In genomic region chr6:115613488-115613887, GRCh38 we compare ENCODE assay signal across 17 cellular contexts.
DNase-seq lines count a peak whose midpoint lies in the region; ATAC-seq, FAIRE-seq and TF ChIP-seq lines count a peak whose summit lies in the region.
"Had no signal": no experiment of that assay in that cellular context is flagged by ENCODE, and none has a peak within 500 bp of the region (broad histone marks: within the 10 kb centered on the region; RNA-seq: fewer than 3 reads in every experiment).

No MANE protein-coding gene starts in this region.

- no peaks in the 10 kb centered on the region for H4K20me1 ChIP-seq in astrocyte (ENCODE audit: insufficient read depth, low read length)

- H3K4me3 ChIP-seq in AG04450 (ENCODE audit: low read depth, low read length) (no peak overlapping the region), HFF-Myc (replicated peaks; ENCODE audit: low read depth, low read length) (no peak overlapping the region), astrocyte (ENCODE audit: insufficient read depth, low read depth, low read length) (no peak overlapping the region)
- H3K4me3 ChIP-seq: prostate gland, SK-N-MC had no signal

- H3K4me1 Mint-ChIP-seq in astrocyte (ENCODE audit: low read depth, unreplicated experiment) = peaks cover 24% of the 10 kb centered on the region
- H3K4me1 Mint-ChIP-seq in activated CD8-positive, alpha-beta T cell treated with anti-CD3 and anti-CD28 coated beads, Interleukin-2, amount 10 ng/mL, durations not matched to agents 7 days and 5 days (ENCODE audit: low read depth) = no peaks in the 10 kb centered on the region
- H3K4me1 Mint-ChIP-seq: activated naive CD8-positive, alpha-beta T cell treated with anti-CD3 and anti-CD28 coated beads, Interleukin-2, amount 10 ng/mL, durations not matched to agents 7 days and 5 days had no signal

- H3K36me3 ChIP-seq in astrocyte (ENCODE audit: insufficient read depth, low read length) = no peaks in the 10 kb centered on the region
- H3K36me3 ChIP-seq: BE2C, prostate gland had no signal

- POLR2A ChIA-PET in AG04450 (lab: Yijun Ruan, JAX) = interaction anchor here (0.7 kb wide), 1 partner anchor 180 kb away, joined by 3 read pairs; no protein-coding TSS in a partner anchor
- POLR2A ChIA-PET in activated CD8-positive, alpha-beta T cell treated with anti-CD3 and anti-CD28 coated beads, Interleukin-2, amount 10 ng/mL, durations not matched to agents 7 days and 5 days (lab: Charles Lee) = no interaction called here

- H3K9me3 ChIP-seq in AG04450 (ENCODE audit: control insufficient read depth, insufficient read depth, low read length) (no peaks in the 10 kb centered on the region), astrocyte (ENCODE audit: insufficient read depth, low read depth, low read length) (no peaks in the 10 kb centered on the region)
- H3K9me3 ChIP-seq: BE2C, prostate gland had no signal

- H3K4me3 Mint-ChIP-seq in astrocyte (ENCODE audit: unreplicated experiment) = no peak overlapping the region
- H3K4me3 Mint-ChIP-seq in activated CD8-positive, alpha-beta T cell treated with anti-CD3 and anti-CD28 coated beads, Interleukin-2, amount 10 ng/mL, durations not matched to agents 7 days and 5 days = no peak overlapping the region
- H3K4me3 Mint-ChIP-seq: activated naive CD8-positive, alpha-beta T cell treated with anti-CD3 and anti-CD28 coated beads, Interleukin-2, amount 10 ng/mL, durations not matched to agents 7 days and 5 days had no signal

- no peak overlapping the region for H3K27ac ChIP-seq in AG04450 (ENCODE audit: low read depth, low read length)
- H3K27ac ChIP-seq in astrocyte (ENCODE audit: low read depth, low read length) = no peak overlapping the region
- H3K27ac ChIP-seq: prostate gland, SK-N-MC, VCaP had no signal

- CTCF ChIA-PET in AG04450 (lab: Charles Lee) = interaction anchor here (0.5 kb wide), 1 partner anchor 11 kb away, joined by 3 read pairs; no protein-coding TSS in a partner anchor
- CTCF ChIA-PET in activated CD8-positive, alpha-beta T cell treated with anti-CD3 and anti-CD28 coated beads, Interleukin-2, amount 10 ng/mL, durations not matched to agents 7 days and 5 days (lab: Charles Lee) = no interaction called here

- ATAC-seq in activated CD8-positive, alpha-beta T cell treated with anti-CD3 and anti-CD28 coated beads, Interleukin-2, amount 10 ng/mL, durations not matched to agents 7 days and 5 days = no peak
- no peak for ATAC-seq in HG03460 (IDR thresholded peaks at IDR 0.05; ENCODE audit: unreplicated experiment)

- DNase-seq in AG04450 (ENCODE audit: low read depth, low spot score) = peak; percentile 79
- peak; percentile 89 for DNase-seq in HFF-Myc (ENCODE audit: extremely low read depth, low read depth)
- peak; percentile 92 for DNase-seq in astrocyte (ENCODE audit: low read depth)
- peak; percentile 36 for DNase-seq in iris pigment epithelial cell (ENCODE audit: low read depth)
- no peak for DNase-seq in HT-29 (ENCODE audit: low spot score)
- DNase-seq in activated CD8-positive, alpha-beta T cell treated with anti-CD3 and anti-CD28 coated beads, Interleukin-2, amount 10 ng/mL, durations not matched to agents 7 days and 5 days = no peak
- DNase-seq in NCI-H187 treated with DMSO at 0.1 percent for 48 hours (lab: John Stamatoyannopoulos, UW) = no peak
- DNase-seq: activated naive CD8-positive, alpha-beta T cell treated with anti-CD3 and anti-CD28 coated beads, Interleukin-2, amount 10 ng/mL, durations not matched to agents 7 days and 5 days; BE2C; dermis blood vessel endothelial cell; DND-41; stimulated activated CD4-positive, alpha-beta T cell treated with anti-CD3 and anti-CD28 coated beads, Interleukin-4, amount 100 ng/mL, for 1 hour had no signal

- no peaks in the 10 kb centered on the region for H3K79me2 ChIP-seq in astrocyte (ENCODE audit: insufficient read depth, low read length)

- no peaks in the 10 kb centered on the region for H3K27me3 ChIP-seq in AG04450 (ENCODE audit: control insufficient read depth, insufficient read depth, low read length)
- H3K27me3 ChIP-seq in astrocyte (ENCODE audit: insufficient read depth, low read length) = no peaks in the 10 kb centered on the region
- H3K27me3 ChIP-seq: BE2C had no signal

- H2AFZ ChIP-seq in astrocyte (ENCODE audit: low read depth, low read length) = no peak overlapping the region

- TF ChIP-seq CTCF in AG04450 (IDR thresholded peaks at IDR 0.05; ENCODE audit: low read depth, low read length) (no peak), HFF-Myc (IDR thresholded peaks at IDR 0.05; ENCODE audit: low read depth, low read length, missing control alignments) (no peak), astrocyte (IDR thresholded peaks at IDR 0.05; ENCODE audit: insufficient read depth, low read depth, low read length) (no peak)

- no peaks in the 10 kb centered on the region for H3K36me3 Mint-ChIP-seq in astrocyte (ENCODE audit: low read depth, unreplicated experiment)
- H3K36me3 Mint-ChIP-seq in activated CD8-positive, alpha-beta T cell treated with anti-CD3 and anti-CD28 coated beads, Interleukin-2, amount 10 ng/mL, durations not matched to agents 7 days and 5 days (ENCODE audit: low read depth) = no peaks in the 10 kb centered on the region
- H3K36me3 Mint-ChIP-seq: activated naive CD8-positive, alpha-beta T cell treated with anti-CD3 and anti-CD28 coated beads, Interleukin-2, amount 10 ng/mL, durations not matched to agents 7 days and 5 days had no signal

- H3K27me3 Mint-ChIP-seq in astrocyte (ENCODE audit: low read depth, unreplicated experiment) = no peaks in the 10 kb centered on the region
- no peaks in the 10 kb centered on the region for H3K27me3 Mint-ChIP-seq in activated CD8-positive, alpha-beta T cell treated with anti-CD3 and anti-CD28 coated beads, Interleukin-2, amount 10 ng/mL, durations not matched to agents 7 days and 5 days (ENCODE audit: low read depth)
- H3K27me3 Mint-ChIP-seq: activated naive CD8-positive, alpha-beta T cell treated with anti-CD3 and anti-CD28 coated beads, Interleukin-2, amount 10 ng/mL, durations not matched to agents 7 days and 5 days had no signal

- no peak overlapping the region for H3K27ac Mint-ChIP-seq in astrocyte (ENCODE audit: unreplicated experiment)
- no peak overlapping the region for H3K27ac Mint-ChIP-seq in activated CD8-positive, alpha-beta T cell treated with anti-CD3 and anti-CD28 coated beads, Interleukin-2, amount 10 ng/mL, durations not matched to agents 7 days and 5 days
- H3K27ac Mint-ChIP-seq: activated naive CD8-positive, alpha-beta T cell treated with anti-CD3 and anti-CD28 coated beads, Interleukin-2, amount 10 ng/mL, durations not matched to agents 7 days and 5 days had no signal

- no peak overlapping the region for H3K9ac ChIP-seq in astrocyte (ENCODE audit: low read length)

- no peaks in the 10 kb centered on the region for H3K9me3 Mint-ChIP-seq in astrocyte (ENCODE audit: unreplicated experiment)
- H3K9me3 Mint-ChIP-seq in activated CD8-positive, alpha-beta T cell treated with anti-CD3 and anti-CD28 coated beads, Interleukin-2, amount 10 ng/mL, durations not matched to agents 7 days and 5 days (ENCODE audit: insufficient read depth) = no peaks in the 10 kb centered on the region

- H3K4me2 ChIP-seq in astrocyte (ENCODE audit: low read length) = peak overlapping the region; percentile 59

- H3K4me1 ChIP-seq in astrocyte (ENCODE audit: insufficient read depth, low read length) = peaks cover 6% of the 10 kb centered on the region
- H3K4me1 ChIP-seq: BE2C, prostate gland had no signal

- FAIRE-seq in astrocyte (lab: Jason Lieb, UNC) = peak; percentile 86
- FAIRE-seq: keratinocyte had no signal

Comparison
In these comparisons a context has a peak if more than half of its experiments do, and no peak if none do; other contexts are left out.
1. DNase-seq: peak in AG04450 (single experiment), HFF-Myc (single experiment), astrocyte (single experiment) and iris pigment epithelial cell (single experiment); none in HT-29 (single experiment), activated CD8-positive, alpha-beta T cell treated with anti-CD3 and anti-CD28 coated beads, Interleukin-2, amount 10 ng/mL, durations not matched to agents 7 days and 5 days (single experiment) and NCI-H187 treated with DMSO at 0.1 percent for 48 hours (single experiment).